Comparison of ENCODE assay signal across 1 cellular context in the genomic region with DNA sequence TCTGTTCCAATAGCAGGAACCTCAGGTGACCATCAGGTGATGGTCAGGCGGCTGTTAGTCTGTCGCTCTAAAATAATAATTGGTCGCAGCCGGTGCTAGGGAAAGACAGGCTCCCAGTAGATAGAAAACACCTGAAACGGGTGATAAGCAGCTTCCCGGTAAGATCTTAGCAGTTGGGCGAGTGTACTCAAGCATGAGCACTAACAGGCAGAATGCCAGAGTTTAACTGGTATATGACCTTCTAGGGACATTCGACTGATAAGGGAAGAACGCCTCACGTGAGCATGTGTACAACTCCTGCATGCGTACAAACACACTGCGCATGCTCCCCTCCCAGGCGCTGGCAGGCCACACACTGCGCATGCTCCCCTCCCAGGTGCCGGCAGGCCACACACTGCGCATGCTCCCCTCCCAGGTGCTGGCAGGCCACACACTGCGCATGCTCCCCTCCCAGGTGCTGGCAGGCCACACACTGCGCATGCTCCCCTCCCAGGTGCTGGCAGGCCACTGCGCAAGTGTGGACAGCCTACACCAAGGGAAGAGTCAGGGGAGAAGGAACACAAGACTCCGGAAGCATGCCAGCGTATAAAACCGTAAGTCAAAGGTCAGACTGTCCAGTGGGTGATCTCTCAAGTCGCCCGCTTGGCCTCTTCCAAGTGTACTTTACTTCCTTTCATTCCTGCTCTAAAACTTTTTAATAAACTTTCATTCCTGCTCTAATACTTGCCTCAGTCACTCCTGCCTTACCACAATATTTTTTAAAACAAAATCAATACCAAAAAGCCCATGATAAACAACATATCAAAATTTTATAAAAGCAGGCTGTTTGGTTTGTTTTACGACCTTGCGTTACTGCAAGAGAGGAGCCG.
TF ChIP-seq lines count a peak whose summit lies in the region.

No MANE protein-coding gene starts in this region.

TF ChIP-seq in HepG2, 621 proteins besides CTCF, POLR2A, EP300 and RAD21 (continued from another document and continues in another):
- TF ChIP-seq, protein P1, sequence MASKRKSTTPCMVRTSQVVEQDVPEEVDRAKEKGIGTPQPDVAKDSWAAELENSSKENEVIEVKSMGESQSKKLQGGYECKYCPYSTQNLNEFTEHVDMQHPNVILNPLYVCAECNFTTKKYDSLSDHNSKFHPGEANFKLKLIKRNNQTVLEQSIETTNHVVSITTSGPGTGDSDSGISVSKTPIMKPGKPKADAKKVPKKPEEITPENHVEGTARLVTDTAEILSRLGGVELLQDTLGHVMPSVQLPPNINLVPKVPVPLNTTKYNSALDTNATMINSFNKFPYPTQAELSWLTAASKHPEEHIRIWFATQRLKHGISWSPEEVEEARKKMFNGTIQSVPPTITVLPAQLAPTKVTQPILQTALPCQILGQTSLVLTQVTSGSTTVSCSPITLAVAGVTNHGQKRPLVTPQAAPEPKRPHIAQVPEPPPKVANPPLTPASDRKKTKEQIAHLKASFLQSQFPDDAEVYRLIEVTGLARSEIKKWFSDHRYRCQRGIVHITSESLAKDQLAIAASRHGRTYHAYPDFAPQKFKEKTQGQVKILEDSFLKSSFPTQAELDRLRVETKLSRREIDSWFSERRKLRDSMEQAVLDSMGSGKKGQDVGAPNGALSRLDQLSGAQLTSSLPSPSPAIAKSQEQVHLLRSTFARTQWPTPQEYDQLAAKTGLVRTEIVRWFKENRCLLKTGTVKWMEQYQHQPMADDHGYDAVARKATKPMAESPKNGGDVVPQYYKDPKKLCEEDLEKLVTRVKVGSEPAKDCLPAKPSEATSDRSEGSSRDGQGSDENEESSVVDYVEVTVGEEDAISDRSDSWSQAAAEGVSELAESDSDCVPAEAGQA (IDR thresholded peaks at IDR 0.05; ENCODE audit: low read depth) = no peak
- TF ChIP-seq, protein P1 (CRISPR knock-in tag; IDR thresholded peaks at IDR 0.05; ENCODE audit: borderline replicate concordance) = no peak
- no peak for TF ChIP-seq RCOR2 (CRISPR knock-in tag; IDR thresholded peaks at IDR 0.05)
- TF ChIP-seq HOXD1 (CRISPR knock-in tag; IDR thresholded peaks at IDR 0.05) = no peak
- TF ChIP-seq ZNF335 (CRISPR knock-in tag; IDR thresholded peaks at IDR 0.05) = peak; percentile 35; the same call in 1 of the 2 replicates
- peak; percentile 66 for TF ChIP-seq MEIS2 (CRISPR knock-in tag; IDR thresholded peaks at IDR 0.05)
- no peak for TF ChIP-seq ZSCAN30 (CRISPR knock-in tag; IDR thresholded peaks at IDR 0.05)
- TF ChIP-seq, protein P2, sequence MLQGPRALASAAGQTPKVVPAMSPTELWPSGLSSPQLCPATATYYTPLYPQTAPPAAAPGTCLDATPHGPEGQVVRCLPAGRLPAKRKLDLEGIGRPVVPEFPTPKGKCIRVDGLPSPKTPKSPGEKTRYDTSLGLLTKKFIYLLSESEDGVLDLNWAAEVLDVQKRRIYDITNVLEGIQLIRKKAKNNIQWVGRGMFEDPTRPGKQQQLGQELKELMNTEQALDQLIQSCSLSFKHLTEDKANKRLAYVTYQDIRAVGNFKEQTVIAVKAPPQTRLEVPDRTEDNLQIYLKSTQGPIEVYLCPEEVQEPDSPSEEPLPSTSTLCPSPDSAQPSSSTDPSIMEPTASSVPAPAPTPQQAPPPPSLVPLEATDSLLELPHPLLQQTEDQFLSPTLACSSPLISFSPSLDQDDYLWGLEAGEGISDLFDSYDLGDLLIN (CRISPR knock-in tag; IDR thresholded peaks at IDR 0.05; ENCODE audit: borderline replicate concordance) = no peak
- TF ChIP-seq SALL1 (CRISPR knock-in tag; IDR thresholded peaks at IDR 0.05) = peak; percentile 72
- no peak for TF ChIP-seq HOXA9 (CRISPR knock-in tag; IDR thresholded peaks at IDR 0.05; ENCODE audit: borderline replicate concordance)
- TF ChIP-seq, protein P3, sequence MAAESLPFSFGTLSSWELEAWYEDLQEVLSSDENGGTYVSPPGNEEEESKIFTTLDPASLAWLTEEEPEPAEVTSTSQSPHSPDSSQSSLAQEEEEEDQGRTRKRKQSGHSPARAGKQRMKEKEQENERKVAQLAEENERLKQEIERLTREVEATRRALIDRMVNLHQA (CRISPR knock-in tag; IDR thresholded peaks at IDR 0.05) = no peak
- TF ChIP-seq FLYWCH1 (CRISPR knock-in tag; IDR thresholded peaks at IDR 0.05) = no peak
- no peak for TF ChIP-seq ASH2L (IDR thresholded peaks at IDR 0.05; ENCODE audit: insufficient read length, low read depth, low read length)
- TF ChIP-seq ZNF180 (CRISPR knock-in tag; IDR thresholded peaks at IDR 0.05; ENCODE audit: borderline replicate concordance, low read depth) = no peak
- TF ChIP-seq, protein P4, sequence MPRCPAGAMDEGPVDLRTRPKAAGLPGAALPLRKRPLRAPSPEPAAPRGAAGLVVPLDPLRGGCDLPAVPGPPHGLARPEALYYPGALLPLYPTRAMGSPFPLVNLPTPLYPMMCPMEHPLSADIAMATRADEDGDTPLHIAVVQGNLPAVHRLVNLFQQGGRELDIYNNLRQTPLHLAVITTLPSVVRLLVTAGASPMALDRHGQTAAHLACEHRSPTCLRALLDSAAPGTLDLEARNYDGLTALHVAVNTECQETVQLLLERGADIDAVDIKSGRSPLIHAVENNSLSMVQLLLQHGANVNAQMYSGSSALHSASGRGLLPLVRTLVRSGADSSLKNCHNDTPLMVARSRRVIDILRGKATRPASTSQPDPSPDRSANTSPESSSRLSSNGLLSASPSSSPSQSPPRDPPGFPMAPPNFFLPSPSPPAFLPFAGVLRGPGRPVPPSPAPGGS (CRISPR knock-in tag; IDR thresholded peaks at IDR 0.05) = no peak
- no peak for TF ChIP-seq ZNF557 (CRISPR knock-in tag; IDR thresholded peaks at IDR 0.05)
- no peak for TF ChIP-seq ZNF558 (CRISPR knock-in tag; IDR thresholded peaks at IDR 0.05; ENCODE audit: borderline replicate concordance)
- TF ChIP-seq ATAD3A (CRISPR knock-in tag; IDR thresholded peaks at IDR 0.05) = no peak
- TF ChIP-seq SMYD3 (CRISPR knock-in tag; IDR thresholded peaks at IDR 0.05) = no peak
- TF ChIP-seq ZBTB7A (CRISPR knock-in tag; IDR thresholded peaks at IDR 0.05) = no peak
- TF ChIP-seq, protein P5, sequence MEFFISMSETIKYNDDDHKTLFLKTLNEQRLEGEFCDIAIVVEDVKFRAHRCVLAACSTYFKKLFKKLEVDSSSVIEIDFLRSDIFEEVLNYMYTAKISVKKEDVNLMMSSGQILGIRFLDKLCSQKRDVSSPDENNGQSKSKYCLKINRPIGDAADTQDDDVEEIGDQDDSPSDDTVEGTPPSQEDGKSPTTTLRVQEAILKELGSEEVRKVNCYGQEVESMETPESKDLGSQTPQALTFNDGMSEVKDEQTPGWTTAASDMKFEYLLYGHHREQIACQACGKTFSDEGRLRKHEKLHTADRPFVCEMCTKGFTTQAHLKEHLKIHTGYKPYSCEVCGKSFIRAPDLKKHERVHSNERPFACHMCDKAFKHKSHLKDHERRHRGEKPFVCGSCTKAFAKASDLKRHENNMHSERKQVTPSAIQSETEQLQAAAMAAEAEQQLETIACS (CRISPR knock-in tag; IDR thresholded peaks at IDR 0.05) = no peak
- no peak for TF ChIP-seq ZNF235 (CRISPR knock-in tag; IDR thresholded peaks at IDR 0.05; ENCODE audit: borderline replicate concordance)
- 0 out of 2 replicates have a peak, but pooled peaks have one; percentile 42 for TF ChIP-seq ZNF430 (CRISPR knock-in tag; IDR thresholded peaks at IDR 0.05)
- TF ChIP-seq FOXC1 (CRISPR knock-in tag; IDR thresholded peaks at IDR 0.05; ENCODE audit: borderline replicate concordance) = no peak; the same call in 1 of the 2 replicates
- peak; percentile 44 for TF ChIP-seq ZNF883 (CRISPR knock-in tag; IDR thresholded peaks at IDR 0.05; ENCODE audit: not compliant biosample characterization)
- TF ChIP-seq SOX13 (IDR thresholded peaks at IDR 0.05) = no peak
- peak in 1 of 2 experiments; percentile 1; a peak in 2 of 4 replicates for TF ChIP-seq SOX13 (CRISPR knock-in tag; conservative IDR thresholded peaks at IDR 0.05 in 1 of 2, IDR thresholded peaks at IDR 0.05 in 1 of 2)
- TF ChIP-seq KDM4B (CRISPR knock-in tag; IDR thresholded peaks at IDR 0.05) = no peak
- no peak for TF ChIP-seq CBX1 (IDR thresholded peaks at IDR 0.05; ENCODE audit: low read depth)
- no peak for TF ChIP-seq ZNF564 (CRISPR knock-in tag; IDR thresholded peaks at IDR 0.05)
- TF ChIP-seq GTF2F1 (IDR thresholded peaks at IDR 0.05; ENCODE audit: low read length) = no peak
- TF ChIP-seq NFIB (CRISPR knock-in tag; IDR thresholded peaks at IDR 0.05; ENCODE audit: borderline replicate concordance) = no peak
- TF ChIP-seq NR1H2 (CRISPR knock-in tag; IDR thresholded peaks at IDR 0.05; ENCODE audit: borderline replicate concordance, low read depth) = no peak
- TF ChIP-seq YEATS2 (CRISPR knock-in tag; IDR thresholded peaks at IDR 0.05; ENCODE audit: borderline replicate concordance) = peak; percentile 19; the same call in 1 of the 2 replicates
- no peak for TF ChIP-seq ZNF33A (CRISPR knock-in tag; IDR thresholded peaks at IDR 0.05; ENCODE audit: borderline replicate concordance)
- TF ChIP-seq JARID2 (CRISPR knock-in tag; IDR thresholded peaks at IDR 0.05; ENCODE audit: insufficient replicate concordance) = no peak
- no peak; the same call in 1 of the 2 replicates for TF ChIP-seq GLI4 (CRISPR knock-in tag; IDR thresholded peaks at IDR 0.05; ENCODE audit: borderline replicate concordance)
- TF ChIP-seq SMARCE1 (IDR thresholded peaks at IDR 0.05; ENCODE audit: borderline replicate concordance) = no peak
- TF ChIP-seq ZNF644 (CRISPR knock-in tag; IDR thresholded peaks at IDR 0.05; ENCODE audit: low read depth) = no peak
- no peak for TF ChIP-seq REXO4 (CRISPR knock-in tag; IDR thresholded peaks at IDR 0.05; ENCODE audit: borderline replicate concordance)
- TF ChIP-seq IRX3 (CRISPR knock-in tag; IDR thresholded peaks at IDR 0.05; ENCODE audit: borderline replicate concordance, low read depth) = no peak
- 0 out of 2 replicates have a peak, but pooled peaks have one; percentile 61 for TF ChIP-seq ZNF747 (CRISPR knock-in tag; IDR thresholded peaks at IDR 0.05; ENCODE audit: borderline replicate concordance)
- TF ChIP-seq, protein P6, sequence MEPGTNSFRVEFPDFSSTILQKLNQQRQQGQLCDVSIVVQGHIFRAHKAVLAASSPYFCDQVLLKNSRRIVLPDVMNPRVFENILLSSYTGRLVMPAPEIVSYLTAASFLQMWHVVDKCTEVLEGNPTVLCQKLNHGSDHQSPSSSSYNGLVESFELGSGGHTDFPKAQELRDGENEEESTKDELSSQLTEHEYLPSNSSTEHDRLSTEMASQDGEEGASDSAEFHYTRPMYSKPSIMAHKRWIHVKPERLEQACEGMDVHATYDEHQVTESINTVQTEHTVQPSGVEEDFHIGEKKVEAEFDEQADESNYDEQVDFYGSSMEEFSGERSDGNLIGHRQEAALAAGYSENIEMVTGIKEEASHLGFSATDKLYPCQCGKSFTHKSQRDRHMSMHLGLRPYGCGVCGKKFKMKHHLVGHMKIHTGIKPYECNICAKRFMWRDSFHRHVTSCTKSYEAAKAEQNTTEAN (CRISPR knock-in tag; conservative IDR thresholded peaks at IDR 0.05) = 0 out of 2 replicates have a peak, but pooled peaks have one; percentile 47
- no peak for TF ChIP-seq SIX4 (CRISPR knock-in tag; IDR thresholded peaks at IDR 0.05)
- TF ChIP-seq PPARG (CRISPR knock-in tag; conservative IDR thresholded peaks at IDR 0.05) = peak; percentile 41
- TF ChIP-seq ZBTB1 (CRISPR knock-in tag; IDR thresholded peaks at IDR 0.05; ENCODE audit: borderline replicate concordance) = no peak
- TF ChIP-seq MAFF (IDR thresholded peaks at IDR 0.05; ENCODE audit: low read depth, low read length) = no peak
- no peak for TF ChIP-seq ISX (CRISPR knock-in tag; conservative IDR thresholded peaks at IDR 0.05)
- TF ChIP-seq ZNF441 (CRISPR knock-in tag; IDR thresholded peaks at IDR 0.05; ENCODE audit: borderline replicate concordance) = 0 out of 2 replicates have a peak, but pooled peaks have one; percentile 35
- TF ChIP-seq, protein P7, sequence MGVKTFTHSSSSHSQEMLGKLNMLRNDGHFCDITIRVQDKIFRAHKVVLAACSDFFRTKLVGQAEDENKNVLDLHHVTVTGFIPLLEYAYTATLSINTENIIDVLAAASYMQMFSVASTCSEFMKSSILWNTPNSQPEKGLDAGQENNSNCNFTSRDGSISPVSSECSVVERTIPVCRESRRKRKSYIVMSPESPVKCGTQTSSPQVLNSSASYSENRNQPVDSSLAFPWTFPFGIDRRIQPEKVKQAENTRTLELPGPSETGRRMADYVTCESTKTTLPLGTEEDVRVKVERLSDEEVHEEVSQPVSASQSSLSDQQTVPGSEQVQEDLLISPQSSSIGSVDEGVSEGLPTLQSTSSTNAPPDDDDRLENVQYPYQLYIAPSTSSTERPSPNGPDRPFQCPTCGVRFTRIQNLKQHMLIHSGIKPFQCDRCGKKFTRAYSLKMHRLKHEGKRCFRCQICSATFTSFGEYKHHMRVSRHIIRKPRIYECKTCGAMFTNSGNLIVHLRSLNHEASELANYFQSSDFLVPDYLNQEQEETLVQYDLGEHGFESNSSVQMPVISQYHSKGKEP (CRISPR knock-in tag; IDR thresholded peaks at IDR 0.05) = no peak
- TF ChIP-seq TCF7 (IDR thresholded peaks at IDR 0.05; ENCODE audit: low read depth) = no peak
- no peak for TF ChIP-seq MXD4 (CRISPR knock-in tag; IDR thresholded peaks at IDR 0.05)
